ENCODE assay signal across 17 cellular contexts in genomic region chr21:31254131-31254530, GRCh38.
DNase-seq lines count a peak whose midpoint lies in the region; ATAC-seq, FAIRE-seq and TF ChIP-seq lines count a peak whose summit lies in the region.
"Had no signal": no experiment of that assay in that cellular context is flagged by ENCODE, and none has a peak within 500 bp of the region (broad histone marks: within the 10 kb centered on the region; RNA-seq: fewer than 3 reads in every experiment).

No MANE protein-coding gene starts in this region.

- no peaks in the 10 kb centered on the region for H4K20me1 ChIP-seq in HepG2 (ENCODE audit: insufficient read depth, low read length)

- H3K4me2 ChIP-seq in HepG2 (ENCODE audit: low read depth, low read length) = no peak overlapping the region
- H3K4me2 ChIP-seq: A549, GM23338 had no signal

- TF ChIP-seq POLR2A in HepG2 (IDR thresholded peaks at IDR 0.05; ENCODE audit: insufficient read depth in 1 of 2, low read depth in 2 of 2, low read length in 2 of 2) = no peak

- WGBS in HepG2 (ENCODE audit: low lambda C conversion rate) = 71% methylated on average over 2 of the region's 2 CpGs

- no peaks in the 10 kb centered on the region for H3K9me3 Mint-ChIP-seq in endothelial cell (ENCODE audit: unreplicated experiment)
- H3K9me3 Mint-ChIP-seq: CD8-positive, alpha-beta T cell; GM23338; IgD-negative memory B cell had no signal

- POLR2A ChIA-PET in HEK293T (lab: Yijun Ruan, JAX) (no interaction called here), HepG2 (lab: Yijun Ruan, JAX) (no interaction called here)

- no peaks in the 10 kb centered on the region for H3K4me1 ChIP-seq in HepG2 (ENCODE audit: insufficient read depth, low read length)
- no peaks in the 10 kb centered on the region for H3K4me1 ChIP-seq in BE2C
- H3K4me1 ChIP-seq: A549 had no signal

- H3K27me3 Mint-ChIP-seq in endothelial cell (ENCODE audit: unreplicated experiment) = peaks cover 5% of the 10 kb centered on the region

- H3K36me3 Mint-ChIP-seq in endothelial cell (ENCODE audit: low read depth, unreplicated experiment) = peaks cover 12% of the 10 kb centered on the region
- H3K36me3 Mint-ChIP-seq: CD8-positive, alpha-beta T cell; IgD-negative memory B cell had no signal

- in situ Hi-C loops in HepG2 (cut with HindIII; ENCODE audit: extremely low pct_ligation_motif_present, low pct_unique_long_range_greater_than_20kb) = no loop called here

- peak overlapping the region; percentile 13 for H3K27ac Mint-ChIP-seq in endothelial cell (ENCODE audit: unreplicated experiment)
- H3K27ac Mint-ChIP-seq: CD8-positive, alpha-beta T cell; GM23338; IgD-negative memory B cell had no signal

- intact Hi-C loops in HepG2 (cut with micrococcal nuclease; ENCODE audit: unreplicated experiment) = no loop called here

- CTCF ChIA-PET in HEK293T (lab: Yijun Ruan, JAX) (no interaction called here), HepG2 (lab: Yijun Ruan, JAX; ENCODE audit: low intra/inter-chr PET ratio, low total read pairs) (no interaction called here)

- peak; percentile 15 for DNase-seq in DMS 273 treated with DMSO at 0.1 percent for 48 hours (lab: John Stamatoyannopoulos, UW)
- no peak for DNase-seq in HEK293T (ENCODE audit: extremely low spot score)
- DNase-seq in NCI-H69 (lab: John Stamatoyannopoulos, UW) = peak; percentile 84
- no peak for DNase-seq in endothelial cell (ENCODE audit: low spot score)
- DNase-seq in SW 1271 (lab: John Stamatoyannopoulos, UW) = no peak
- DNase-seq in HepG2 (ENCODE audit: low spot score) = no peak
- DNase-seq in BE2C = no peak
- no peak for DNase-seq in SIG-M5 (lab: John Stamatoyannopoulos, UW)
- DNase-seq: CD8-positive, alpha-beta T cell; COR-L47; DMS53; H7 had no signal

- TF ChIP-seq RAD21 in HepG2 (CRISPR knock-in tag; IDR thresholded peaks at IDR 0.05) = no peak

- H2AFZ ChIP-seq in HepG2 (ENCODE audit: low read length) = no peak overlapping the region
- H2AFZ ChIP-seq: GM23338 had no signal

- no peak overlapping the region for H3K27ac ChIP-seq in HepG2 (ENCODE audit: extremely low read length, insufficient read depth, low read length)
- H3K27ac ChIP-seq: A549 had no signal

- TF ChIP-seq EP300 in HepG2 (IDR thresholded peaks at IDR 0.05; ENCODE audit: low read depth in 2 of 2, low read length in 2 of 2) (no peak), HepG2 (CRISPR knock-in tag; IDR thresholded peaks at IDR 0.05; ENCODE audit: borderline replicate concordance) (no peak)

- no peaks in the 10 kb centered on the region for H3K79me2 ChIP-seq in HepG2 (ENCODE audit: insufficient read depth, low read length)

- H3K4me1 Mint-ChIP-seq in endothelial cell (ENCODE audit: unreplicated experiment) = peaks cover 17% of the 10 kb centered on the region
- H3K4me1 Mint-ChIP-seq: CD14-positive monocyte, IgD-negative memory B cell had no signal

- H3K4me3 ChIP-seq in HepG2 (replicated peaks in 1 of 3; ENCODE audit: insufficient read depth in 1 of 3, low read depth in 2 of 3, low read length in 3 of 3) (no peak overlapping the region), BE2C (ENCODE audit: low read depth, low read length) (no peak overlapping the region)
- H3K4me3 ChIP-seq: A549, GM23338 had no signal

- no peak for ATAC-seq in HepG2
- ATAC-seq: A549; CD8-positive, alpha-beta T cell; GM23338 had no signal

- peaks cover 6% of the 10 kb centered on the region; the same call in 1 of the 2 replicates for H3K9me3 ChIP-seq in HepG2 (ENCODE audit: low read length)
- H3K9me3 ChIP-seq in BE2C = no peaks in the 10 kb centered on the region
- H3K9me3 ChIP-seq: A549 had no signal

- TF ChIP-seq CTCF in endothelial cell (IDR thresholded peaks at IDR 0.05; ENCODE audit: unreplicated experiment) (no peak), HepG2 (CRISPR knock-in tag; IDR thresholded peaks at IDR 0.05) (no peak), BE2C (IDR thresholded peaks at IDR 0.05; ENCODE audit: low read depth, low read length) (no peak)

- H3K36me3 ChIP-seq in HepG2 (replicated peaks in 1 of 2; ENCODE audit: control insufficient read depth in 1 of 2, insufficient read depth in 2 of 2, low read length in 2 of 2) (no peaks in the 10 kb centered on the region), BE2C (no peaks in the 10 kb centered on the region)

- H3K4me3 Mint-ChIP-seq in endothelial cell (ENCODE audit: unreplicated experiment) = no peak overlapping the region
- H3K4me3 Mint-ChIP-seq: CD14-positive monocyte; CD8-positive, alpha-beta T cell; GM23338; IgD-negative memory B cell had no signal

- H3K9ac ChIP-seq in HepG2 (ENCODE audit: insufficient read depth, low read depth, low read length) = no peak overlapping the region

- H3K27me3 ChIP-seq in HepG2 (ENCODE audit: control insufficient read depth in 1 of 2, insufficient read depth in 2 of 2, low read length in 2 of 2) = no peaks in the 10 kb centered on the region; a peak in 1 of 5 replicates
- no peaks in the 10 kb centered on the region for H3K27me3 ChIP-seq in BE2C

- no TSS peak for BruUV-seq in HepG2 (replicated peaks; lab: Mats Ljungman, UMichigan)

- FAIRE-seq in HepG2 (lab: Jason Lieb, UNC) = no peak
- FAIRE-seq: A549, D721Med had no signal

TF ChIP-seq in HEK293T, 16 proteins besides CTCF, POLR2A, EP300 and RAD21:
- TF ChIP-seq LEF1 (IDR thresholded peaks at IDR 0.05; ENCODE audit: borderline replicate concordance) = no peak
- TF ChIP-seq ELF4 (IDR thresholded peaks at IDR 0.05) = no peak
- no peak for TF ChIP-seq HDGF (IDR thresholded peaks at IDR 0.05; ENCODE audit: borderline replicate concordance)
- no peak for TF ChIP-seq CTBP1 (IDR thresholded peaks at IDR 0.05; ENCODE audit: borderline replicate concordance)
- no peak for TF ChIP-seq BHLHE40 (IDR thresholded peaks at IDR 0.05; ENCODE audit: borderline replicate concordance)
- no peak for TF ChIP-seq FOXA1 (IDR thresholded peaks at IDR 0.05)
- TF ChIP-seq SP1 (IDR thresholded peaks at IDR 0.05) = no peak
- TF ChIP-seq PKNOX1 (IDR thresholded peaks at IDR 0.05) = peak; percentile 46
- no peak for TF ChIP-seq FOXM1 (IDR thresholded peaks at IDR 0.05; ENCODE audit: borderline replicate concordance)

TF ChIP-seq in HepG2, 621 proteins besides CTCF, POLR2A, EP300 and RAD21 (continues in another document):
- TF ChIP-seq ZNF24 (IDR thresholded peaks at IDR 0.05) (no peak), HOXA3 (CRISPR knock-in tag; IDR thresholded peaks at IDR 0.05) (no peak), ZNF589 (CRISPR knock-in tag; conservative IDR thresholded peaks at IDR 0.05) (no peak), HNRNPH1 (optimal IDR thresholded peaks at IDR 0.05; ENCODE audit: low read depth, low read length) (no peak), TRIM24 (CRISPR knock-in tag; IDR thresholded peaks at IDR 0.05) (no peak), MLX (CRISPR knock-in tag; IDR thresholded peaks at IDR 0.05) (no peak), ZMYM2 (CRISPR knock-in tag; IDR thresholded peaks at IDR 0.05) (no peak), ZNF512B (CRISPR knock-in tag; IDR thresholded peaks at IDR 0.05; ENCODE audit: borderline replicate concordance) (no peak), ZNF891 (CRISPR knock-in tag; IDR thresholded peaks at IDR 0.05) (no peak)

Comparison
In these comparisons a context has a peak if more than half of its experiments do, and no peak if none do; other contexts are left out.
1. DNase-seq: peak in DMS 273 treated with DMSO at 0.1 percent for 48 hours (single experiment) and NCI-H69 (single experiment); none in HEK293T (single experiment), endothelial cell (single experiment), SW 1271 (0 of 2), HepG2 (single experiment), BE2C (single experiment) and SIG-M5 (single experiment).